In genomic region chr13:18954254-18954653, GRCh38 we compare ENCODE assay signal across 14 cellular contexts.
DNase-seq lines count a peak whose midpoint lies in the region; ATAC-seq and TF ChIP-seq lines count a peak whose summit lies in the region.
"Had no signal": no experiment of that assay in that cellular context is flagged by ENCODE, and none has a peak within 500 bp of the region (broad histone marks: within the 10 kb centered on the region; RNA-seq: fewer than 3 reads in every experiment).

No MANE protein-coding gene starts in this region.

- intact Hi-C loops in Right ventricle myocardium superior (cut with DNase I) (no loop called here), left ventricle myocardium inferior (cut with micrococcal nuclease) (no loop called here), upper lobe of right lung (cut with DNase I) (no loop called here)

- no peak for TF ChIP-seq POLR2A in Peyer's patch (IDR thresholded peaks at IDR 0.05)

- H3K36me3 ChIP-seq in left ventricle myocardium inferior (no peaks in the 10 kb centered on the region), H7 (replicated peaks; ENCODE audit: control insufficient read depth, insufficient read depth, low read length) (no peaks in the 10 kb centered on the region), upper lobe of right lung (no peaks in the 10 kb centered on the region), Peyer's patch (no peaks in the 10 kb centered on the region)
- H3K36me3 ChIP-seq: BLaER1 had no signal

- H3K27ac ChIP-seq in left ventricle myocardium inferior (replicated peaks) = no peak overlapping the region
- H3K27ac ChIP-seq in upper lobe of right lung = no peak overlapping the region
- H3K27ac ChIP-seq in Peyer's patch = no peak overlapping the region
- H3K27ac ChIP-seq: BLaER1 had no signal

- ATAC-seq in Right ventricle myocardium superior (ENCODE audit: poor library complexity) = no peak
- ATAC-seq in upper lobe of right lung = no peak
- ATAC-seq in HG03196 (IDR thresholded peaks at IDR 0.05; ENCODE audit: unreplicated experiment) = no peak
- ATAC-seq: HCT116 had no signal

- H3K4me1 ChIP-seq in left ventricle myocardium inferior (no peaks in the 10 kb centered on the region), upper lobe of right lung (no peaks in the 10 kb centered on the region), Peyer's patch (no peaks in the 10 kb centered on the region)
- H3K4me1 ChIP-seq: BLaER1 had no signal

- H3K9me3 ChIP-seq in left ventricle myocardium inferior (replicated peaks) = peaks cover 24% of the 10 kb centered on the region
- no peaks in the 10 kb centered on the region for H3K9me3 ChIP-seq in upper lobe of right lung
- peaks cover 0 to 10% (median 2%) of the 10 kb centered on the region in 4 donors for H3K9me3 ChIP-seq in Peyer's patch

- peak; percentile 32 for DNase-seq in Right ventricle myocardium superior
- DNase-seq in left ventricle myocardium inferior = no peak
- DNase-seq in H7 = peak; percentile 10
- DNase-seq in islet precursor cell = peak; percentile 22
- DNase-seq in upper lobe of right lung = peak; percentile 43
- no peak for DNase-seq in Peyer's patch
- no peak for DNase-seq in NCI-H524 (lab: John Stamatoyannopoulos, UW)
- DNase-seq: AML-193; CD4-positive, CD25-positive, alpha-beta regulatory T cell; DMS79; EL had no signal

- H3K4me3 ChIP-seq in left ventricle myocardium inferior = no peak overlapping the region
- H3K4me3 ChIP-seq in H7 (ENCODE audit: insufficient read depth, low read depth, low read length) = no peak overlapping the region
- H3K4me3 ChIP-seq in upper lobe of right lung = no peak overlapping the region
- no peak overlapping the region for H3K4me3 ChIP-seq in Peyer's patch
- H3K4me3 ChIP-seq: BLaER1 had no signal

- peaks cover 4% of the 10 kb centered on the region for H3K27me3 ChIP-seq in left ventricle myocardium inferior (ENCODE audit: low read depth)
- no peaks in the 10 kb centered on the region for H3K27me3 ChIP-seq in H7 (ENCODE audit: control insufficient read depth, insufficient read depth, low read length)
- no peaks in the 10 kb centered on the region for H3K27me3 ChIP-seq in upper lobe of right lung
- H3K27me3 ChIP-seq in Peyer's patch = no peaks in the 10 kb centered on the region
- H3K27me3 ChIP-seq: BLaER1 had no signal

- TF ChIP-seq CTCF in left ventricle myocardium inferior (IDR thresholded peaks at IDR 0.05; ENCODE audit: borderline replicate concordance) (no peak), upper lobe of right lung (IDR thresholded peaks at IDR 0.05) (no peak), Peyer's patch (IDR thresholded peaks at IDR 0.05) (no peak)

Comparison
In these comparisons a context has a peak if more than half of its experiments do, and no peak if none do; other contexts are left out.
1. DNase-seq: peak in Right ventricle myocardium superior (single experiment), H7 (single experiment), islet precursor cell (single experiment) and upper lobe of right lung (single experiment); none in left ventricle myocardium inferior (single experiment), Peyer's patch (0 of 3) and NCI-H524 (0 of 2).